ENCODE assay signal across 11 cellular contexts in the genomic region with DNA sequence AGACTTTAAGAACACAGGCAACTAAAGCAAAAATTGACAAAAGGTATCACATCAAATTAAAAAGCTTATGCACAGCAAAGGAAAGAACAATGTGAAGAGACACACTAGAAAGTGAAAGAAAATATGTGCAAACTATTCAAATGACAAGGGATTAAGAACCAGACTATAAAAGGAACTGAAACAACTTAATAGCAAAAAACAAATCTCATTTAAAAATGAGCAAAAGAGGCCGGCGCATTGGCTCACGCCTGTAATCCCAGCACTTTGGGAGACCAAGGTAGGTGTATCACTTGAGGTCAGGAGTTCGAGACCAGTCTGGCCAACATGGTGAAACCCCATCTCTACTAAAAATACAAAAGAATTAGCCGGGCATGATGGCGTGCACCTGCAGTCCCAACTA. TPM values are rescaled to one million over a fixed set of nuclear protein-coding genes. Genes with fewer than 3 reads are reported as not detected.
DNase-seq lines count a peak whose midpoint lies in the region; ATAC-seq and TF ChIP-seq lines count a peak whose summit lies in the region.
"Had no signal": no experiment of that assay in that cellular context is flagged by ENCODE, and none has a peak within 500 bp of the region (broad histone marks: within the 10 kb centered on the region; RNA-seq: fewer than 3 reads in every experiment).

No MANE protein-coding gene starts in this region.

- H3K36me3 Mint-ChIP-seq in IgD-negative memory B cell, result peaks cover 13% of the 10 kb centered on the region
- H3K36me3 Mint-ChIP-seq in CD4-positive, alpha-beta T cell (ENCODE audit: low read depth), result peaks cover 83% of the 10 kb centered on the region

- no peak overlapping the region for H3K27ac ChIP-seq in CD4-positive, alpha-beta T cell (ENCODE audit: low read depth, low read length)
- H3K27ac ChIP-seq: hepatocyte had no signal

- peak overlapping the region; percentile 70 to 91 (median 73) for H3K27ac Mint-ChIP-seq in IgD-negative memory B cell
- no peak overlapping the region for H3K27ac Mint-ChIP-seq in CD4-positive, alpha-beta T cell

- ATAC-seq in GM18502 (IDR thresholded peaks at IDR 0.05; ENCODE audit: poor library complexity, unreplicated experiment) (peak; percentile 93), GM19467 (IDR thresholded peaks at IDR 0.05; ENCODE audit: unreplicated experiment) (peak; percentile 93), HG02943 (IDR thresholded peaks at IDR 0.05; ENCODE audit: low read depth, unreplicated experiment) (peak; percentile 93)
- ATAC-seq in CD4-positive, alpha-beta T cell (ENCODE audit: poor library complexity), result no peak
- ATAC-seq: activated naive CD4-positive, alpha-beta T cell treated with anti-CD3 and anti-CD28 coated beads, Interleukin-2, amount 50 U/mL, for 72 hours had no signal

- H3K4me3 Mint-ChIP-seq in IgD-negative memory B cell, result peak overlapping the region; percentile 57 to 90 (median 72)
- H3K4me3 Mint-ChIP-seq in CD4-positive, alpha-beta T cell, result no peak overlapping the region

- no peak for DNase-seq in NCI-H69 (lab: John Stamatoyannopoulos, UW)
- DNase-seq in SIG-M5 (lab: John Stamatoyannopoulos, UW), result no peak
- no peak for DNase-seq in CD4-positive, alpha-beta T cell
- no peak for DNase-seq in central memory CD4-positive, alpha-beta T cell
- DNase-seq: activated CD4-positive, alpha-beta T cell treated with anti-CD3 and anti-CD28 coated beads for 1 hour had no signal

- H3K9me3 Mint-ChIP-seq in IgD-negative memory B cell, result peaks cover 0 to 4% (median 3%) of the 10 kb centered on the region in 3 donors
- H3K9me3 Mint-ChIP-seq in CD4-positive, alpha-beta T cell, result peaks cover 2% of the 10 kb centered on the region

- H3K27me3 Mint-ChIP-seq in IgD-negative memory B cell, result no peaks in the 10 kb centered on the region
- H3K27me3 Mint-ChIP-seq in CD4-positive, alpha-beta T cell, result no peaks in the 10 kb centered on the region

- H3K27me3 ChIP-seq in CD4-positive, alpha-beta T cell (ENCODE audit: control insufficient read depth, insufficient read depth, low read length), result no peaks in the 10 kb centered on the region
- H3K27me3 ChIP-seq: hepatocyte had no signal

- CTCF ChIA-PET in CD4-positive, alpha-beta T cell (lab: Charles Lee), result interaction anchor here (0.7 kb wide), 1 partner anchor 38 kb away, joined by 3 read pairs; no protein-coding TSS in a partner anchor

- intact Hi-C loops in CD4-positive, alpha-beta T cell (cut with DNase I, micrococcal nuclease), result no loop called here

- no peaks in the 10 kb centered on the region for H3K9me3 ChIP-seq in CD4-positive, alpha-beta T cell (ENCODE audit: control insufficient read depth, low read length)

- peaks cover 30 to 33% (median 31%) of the 10 kb centered on the region in 3 donors for H3K4me1 Mint-ChIP-seq in IgD-negative memory B cell
- peaks cover 46% of the 10 kb centered on the region for H3K4me1 Mint-ChIP-seq in CD4-positive, alpha-beta T cell (ENCODE audit: low read depth)

- POLR2A ChIA-PET in CD4-positive, alpha-beta T cell (lab: Charles Lee), result no interaction called here

- TF ChIP-seq CTCF in CD4-positive, alpha-beta T cell (IDR thresholded peaks at IDR 0.05), result no peak

RNA-seq across cellular contexts. Expression of gene NGLY1, which starts 14.4 kb away (rescaled TPM):
- 80.5 TPM for polyA plus RNA-seq in IgD-negative memory B cell
- 10 to 100 TPM; 46.0 to 46.2 TPM for total RNA-seq in CD4-positive, alpha-beta T cell

RNA-seq across cellular contexts. Expression of gene OXSM, which starts 21.0 kb away (rescaled TPM):
- polyA plus RNA-seq in IgD-negative memory B cell, result 11.8 TPM
- 1 to 10 TPM; 6.2 to 7.9 TPM for total RNA-seq in CD4-positive, alpha-beta T cell
